29 cellular contexts compared by ENCODE assay signal in the genomic region with DNA sequence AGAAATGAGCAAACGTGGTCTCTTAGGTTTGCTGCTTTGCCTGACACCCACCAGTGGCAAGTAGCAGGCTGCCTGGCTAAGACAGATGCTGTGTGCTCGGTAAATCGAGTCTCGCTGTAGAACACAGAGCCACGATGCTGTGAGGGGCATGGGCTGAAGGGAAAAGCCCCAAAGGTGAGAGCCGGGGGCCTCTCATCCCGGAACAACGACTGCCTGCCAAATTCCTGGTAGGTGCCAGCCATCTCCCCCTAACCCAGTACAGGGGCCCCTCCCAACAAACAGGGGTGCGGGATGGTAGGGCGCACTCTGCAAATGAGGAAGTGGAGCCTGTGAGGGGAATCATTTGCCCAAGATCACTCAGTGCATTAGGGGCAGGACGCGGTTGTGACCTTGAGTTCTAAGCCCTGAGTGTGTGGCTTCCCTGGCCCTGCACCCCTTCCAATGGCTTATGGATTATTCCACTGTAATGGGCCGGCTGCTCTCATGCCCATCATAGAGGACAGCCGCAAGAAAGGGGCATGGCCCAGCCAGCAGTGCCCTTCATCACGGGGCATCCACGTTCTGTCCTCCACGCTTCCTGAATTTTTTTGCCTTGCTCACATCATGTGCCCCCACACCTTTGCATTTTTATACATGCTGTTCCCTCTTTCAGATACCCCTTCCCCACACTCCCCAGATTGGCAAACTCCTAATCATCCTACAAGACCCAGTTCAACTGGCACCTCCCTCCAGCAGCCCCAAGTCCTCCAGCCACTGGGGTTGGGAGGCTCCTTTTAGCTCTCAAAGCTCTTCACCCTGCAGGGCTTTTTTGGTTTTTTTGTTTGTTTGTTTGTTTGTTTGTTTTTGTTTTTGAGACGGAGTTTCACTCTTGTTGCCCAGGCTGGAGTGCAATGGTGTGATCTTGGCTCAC.
DNase-seq lines count a peak whose midpoint lies in the region; ATAC-seq, FAIRE-seq and TF ChIP-seq lines count a peak whose summit lies in the region.
"Had no signal": no experiment of that assay in that cellular context is flagged by ENCODE, and none has a peak within 500 bp of the region (broad histone marks: within the 10 kb centered on the region; RNA-seq: fewer than 3 reads in every experiment).

No MANE protein-coding gene starts in this region.

- no peak overlapping the region for H4K91ac ChIP-seq in H1 (replicated peaks; ENCODE audit: insufficient read length, low read length)

- peak overlapping the region; percentile 44 for H3K4ac ChIP-seq in H1 (replicated peaks; ENCODE audit: insufficient read length, low read depth, low read length)

- H2BK5ac ChIP-seq in H1 (ENCODE audit: low read depth, low read length), result no peak overlapping the region

- POLR2A ChIA-PET in H1 (lab: Charles Lee; ENCODE audit: partially characterized antibody), result no interaction called here

- TF ChIP-seq EP300 in H1 (IDR thresholded peaks at IDR 0.05; ENCODE audit: borderline replicate concordance in 1 of 2, low read depth in 2 of 2, low read length in 2 of 2), result no peak

- DNase-seq in activated effector memory CD4-positive, alpha-beta T cell treated with anti-CD3 and anti-CD28 coated beads, Interleukin-2, amount 50 U/mL, for 16 hours, result peak; percentile 55
- no peak for DNase-seq in activated effector memory CD4-positive, alpha-beta T cell treated with Interleukin-2 at 50 U/mL for 16 hours
- DNase-seq in NOMO-1 treated with dmso at 0.1 percent for 144 hours (lab: John Stamatoyannopoulos, UW; ENCODE audit: unreplicated experiment), result peak; percentile 5
- no peak for DNase-seq in H1 (ENCODE audit: low read depth in 1 of 2, low spot score in 2 of 2)
- peak in 1 of 2 donors; percentile 44 for DNase-seq in aorta
- no peak for DNase-seq in SKM-1 treated with dmso at 0.1 percent for 144 hours (lab: John Stamatoyannopoulos, UW; ENCODE audit: unreplicated experiment)
- DNase-seq in effector CD8-positive, alpha-beta T cell (lab: John Stamatoyannopoulos, UW), result no peak
- DNase-seq: activated CD4-positive, alpha-beta T cell treated with anti-CD3 and anti-CD28 coated beads, Interleukin-2, amount 10 ng/mL, durations not matched to agents 7 days and 5 days; activated CD8-positive, alpha-beta memory T cell treated with anti-CD3 and anti-CD28 coated beads, Interleukin-2, amount 10 ng/mL, durations not matched to agents 7 days and 5 days; activated naive CD8-positive, alpha-beta T cell treated with anti-CD3 and anti-CD28 coated beads, Interleukin-2, amount 10 ng/mL, durations not matched to agents 7 days and 5 days; body of pancreas; DMS79; effector memory CD8-positive, alpha-beta T cell; gastrocnemius medialis; hypothalamus; NCI-H1417; NCI-H524; small intestine; stimulated activated naive CD4-positive, alpha-beta T cell treated with Interleukin-2 at 50 U/mL for 16 hours; T-helper 2 cell; thyroid gland had no signal

- no peaks in the 10 kb centered on the region for H3K79me2 ChIP-seq in H1 (ENCODE audit: control insufficient read depth in 1 of 2, insufficient read depth in 2 of 2, low read length in 2 of 2)

- TF ChIP-seq POLR2A in H1 (IDR thresholded peaks at IDR 0.05; ENCODE audit: control extremely low read depth in 1 of 2, low read depth in 2 of 2, low read length in 2 of 2), result no peak

- H4K5ac ChIP-seq in H1 (ENCODE audit: insufficient read length, low read depth, low read length), result no peak overlapping the region

- CTCF ChIA-PET in H1 (lab: Charles Lee; ENCODE audit: partially characterized antibody), result interaction anchor here (0.7 to 2.0 kb wide), 3 partner anchors 11 to 202 kb away, joined by 3 to 9 read pairs (median 4); no protein-coding TSS in a partner anchor

- H4K20me1 ChIP-seq in H1 (replicated peaks in 1 of 2; ENCODE audit: control insufficient read depth in 1 of 2, insufficient read depth in 2 of 2, low read length in 2 of 2), result no peaks in the 10 kb centered on the region

- ATAC-seq in aorta (ENCODE audit: low FRiP score), result peak; percentile 14
- ATAC-seq in GM19397 (IDR thresholded peaks at IDR 0.05; ENCODE audit: unreplicated experiment), result no peak
- ATAC-seq: activated CD8-positive, alpha-beta memory T cell treated with anti-CD3 and anti-CD28 coated beads, Interleukin-2, amount 10 ng/mL, durations not matched to agents 7 days and 5 days; body of pancreas; effector memory CD8-positive, alpha-beta T cell; gastrocnemius medialis had no signal

- H3K9me3 ChIP-seq in H1 (ENCODE audit: insufficient read depth in 2 of 2, low read depth in 1 of 2, low read length in 1 of 2) (no peaks in the 10 kb centered on the region), aorta (ENCODE audit: control insufficient read depth, low read length) (no peaks in the 10 kb centered on the region)
- H3K9me3 ChIP-seq: body of pancreas, esophagus muscularis mucosa, gastrocnemius medialis, neutrophil, SJSA1, thyroid gland had no signal

- H3K27me3 ChIP-seq in H1 (replicated peaks in 1 of 4; ENCODE audit: control insufficient read depth in 3 of 4, extremely low read depth in 1 of 4, insufficient read depth in 3 of 4, low read length in 3 of 4) (no peaks in the 10 kb centered on the region; a peak in 1 of 7 replicates), aorta (ENCODE audit: control insufficient read depth in 1 of 2, insufficient read depth in 2 of 2, low read length in 1 of 2) (no peaks in the 10 kb centered on the region)
- H3K27me3 ChIP-seq: body of pancreas, SJSA1, thyroid gland had no signal

- no peak for TF ChIP-seq RAD21 in H1 (IDR thresholded peaks at IDR 0.05 in 1 of 2, conservative IDR thresholded peaks at IDR 0.05 in 1 of 2; ENCODE audit: low read depth in 2 of 2, low read length in 2 of 2)

- no peak overlapping the region for H2AK5ac ChIP-seq in H1 (ENCODE audit: low read depth, low read length)

- H4K8ac ChIP-seq in H1 (ENCODE audit: extremely low read depth, insufficient read depth, low read length), result peak overlapping the region; percentile 51; the same call in 1 of the 2 replicates

- H3K14ac ChIP-seq in H1 (ENCODE audit: insufficient read length), result no peak overlapping the region

- no peaks in the 10 kb centered on the region for H3K23me2 ChIP-seq in H1 (ENCODE audit: low read depth, low read length)

- H3K4me3 ChIP-seq in H1 (ENCODE audit: extremely low read depth in 1 of 4, insufficient read depth in 2 of 4, low read depth in 3 of 4, low read length in 4 of 4) (no peak overlapping the region), aorta (ENCODE audit: low read length in 2 of 2) (no peak overlapping the region)
- H3K4me3 ChIP-seq: body of pancreas, esophagus muscularis mucosa, gastrocnemius medialis, SJSA1, thyroid gland had no signal

- H3K36me3 ChIP-seq in H1 (ENCODE audit: control insufficient read depth in 2 of 4, insufficient read depth in 4 of 4, low read length in 3 of 4) (no peaks in the 10 kb centered on the region), aorta (ENCODE audit: control insufficient read depth in 1 of 2, insufficient read depth in 2 of 2, low read length in 1 of 2) (no peaks in the 10 kb centered on the region)
- H3K36me3 ChIP-seq: esophagus muscularis mucosa, gastrocnemius medialis, neutrophil, SJSA1, thyroid gland had no signal

- WGBS in H1 (ENCODE audit: extremely low coverage in 1 of 2, insufficient coverage in 1 of 2, insufficient read length in 1 of 2, insufficient replicate concordance in 2 of 2, low coverage in 1 of 2, low lambda C conversion rate in 2 of 2, missing lambda C conversion rate in 1 of 2), 2 experiments, result 91% methylated on average over 18 of the region's 18 CpGs; no CpG with 5 or more reads in 1 of the 2 experiments
- 80 to 85% methylated on average over 18 of the region's 18 CpGs for WGBS in aorta, 2 donors

- no peak overlapping the region for H3K18ac ChIP-seq in H1 (ENCODE audit: extremely low read depth, low read length)

- FAIRE-seq in H1 (lab: Jason Lieb, UNC), result no peak
- FAIRE-seq: A204.1, HTR-8/SVneo, islet of Langerhans, small intestine had no signal

- intact Hi-C loops in aorta (cut with DNase I), result no loop called here

- H3K79me1 ChIP-seq in H1 (ENCODE audit: low read depth, low read length), result no peaks in the 10 kb centered on the region

- no peak overlapping the region for H3K9ac ChIP-seq in H1 (replicated peaks in 1 of 4; ENCODE audit: extremely low read depth in 1 of 4, low read depth in 3 of 4, low read length in 3 of 4)

- no peak overlapping the region for H2BK120ac ChIP-seq in H1 (replicated peaks; ENCODE audit: low read depth, low read length)

- 0 out of 2 replicates have a peak overlapping the region, but pooled peaks have one; percentile 22 for H2BK12ac ChIP-seq in H1 (ENCODE audit: low read depth, low read length)

- no peak overlapping the region for H3K27ac ChIP-seq in H1 (ENCODE audit: low read depth, low read length)
- H3K27ac ChIP-seq in aorta (ENCODE audit: low read depth in 1 of 2, low read length in 2 of 2), result no peak overlapping the region
- H3K27ac ChIP-seq: body of pancreas, esophagus muscularis mucosa, gastrocnemius medialis, neutrophil, SJSA1, thyroid gland, VCaP had no signal

- no peak overlapping the region for H2BK15ac ChIP-seq in H1 (ENCODE audit: low read length)

- peaks cover 4 to 14% (median 10%) of the 10 kb centered on the region in 4 experiments for H3K4me1 ChIP-seq in H1 (replicated peaks in 1 of 4; ENCODE audit: control insufficient read depth in 3 of 4, insufficient read depth in 4 of 4, low read length in 3 of 4)
- no peaks in the 10 kb centered on the region for H3K4me1 ChIP-seq in aorta (ENCODE audit: control insufficient read depth in 1 of 2, insufficient read depth in 2 of 2, low read length in 2 of 2)
- H3K4me1 ChIP-seq: body of pancreas, esophagus muscularis mucosa, gastrocnemius medialis, SJSA1, thyroid gland had no signal

- H2AFZ ChIP-seq in H1 (ENCODE audit: low read length), result no peak overlapping the region

- no peak overlapping the region for H3K4me2 ChIP-seq in H1 (ENCODE audit: insufficient read depth in 1 of 2, low read depth in 2 of 2, low read length in 2 of 2)

- TF ChIP-seq CTCF in H1 (IDR thresholded peaks at IDR 0.05; ENCODE audit: control extremely low read depth in 1 of 3, insufficient read depth in 1 of 3, low read depth in 1 of 3, low read length in 3 of 3), result no peak

- H3K23ac ChIP-seq in H1 (ENCODE audit: insufficient read length), result no peak overlapping the region

- no peak overlapping the region for H3K56ac ChIP-seq in H1 (replicated peaks; ENCODE audit: insufficient read length, low read depth, low read length)

- H2BK20ac ChIP-seq in H1 (ENCODE audit: low read length), result no peak overlapping the region

TF ChIP-seq in H1, 55 proteins besides CTCF, POLR2A, EP300 and RAD21 (continues in another document):
- TF ChIP-seq CBX5 (IDR thresholded peaks at IDR 0.05; ENCODE audit: low read depth, low read length) (no peak), RXRA (IDR thresholded peaks at IDR 0.05; ENCODE audit: insufficient read depth, low read depth, low read length) (no peak), GABPA (IDR thresholded peaks at IDR 0.05; ENCODE audit: borderline replicate concordance, insufficient read depth, low read length) (no peak)
- TF ChIP-seq, protein P1, sequence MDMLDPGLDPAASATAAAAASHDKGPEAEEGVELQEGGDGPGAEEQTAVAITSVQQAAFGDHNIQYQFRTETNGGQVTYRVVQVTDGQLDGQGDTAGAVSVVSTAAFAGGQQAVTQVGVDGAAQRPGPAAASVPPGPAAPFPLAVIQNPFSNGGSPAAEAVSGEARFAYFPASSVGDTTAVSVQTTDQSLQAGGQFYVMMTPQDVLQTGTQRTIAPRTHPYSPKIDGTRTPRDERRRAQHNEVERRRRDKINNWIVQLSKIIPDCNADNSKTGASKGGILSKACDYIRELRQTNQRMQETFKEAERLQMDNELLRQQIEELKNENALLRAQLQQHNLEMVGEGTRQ (IDR thresholded peaks at IDR 0.05; ENCODE audit: low read length), result no peak

Comparison
In these comparisons a context has a peak if more than half of its experiments do, and no peak if none do; other contexts are left out.
1. DNase-seq: peak in activated effector memory CD4-positive, alpha-beta T cell treated with anti-CD3 and anti-CD28 coated beads, Interleukin-2, amount 50 U/mL, for 16 hours (single experiment) and NOMO-1 treated with dmso at 0.1 percent for 144 hours (single experiment); none in activated effector memory CD4-positive, alpha-beta T cell treated with Interleukin-2 at 50 U/mL for 16 hours (single experiment), H1 (0 of 2), SKM-1 treated with dmso at 0.1 percent for 144 hours (single experiment) and effector CD8-positive, alpha-beta T cell (single experiment).